1 cellular context compared by ENCODE assay signal in the genomic region with DNA sequence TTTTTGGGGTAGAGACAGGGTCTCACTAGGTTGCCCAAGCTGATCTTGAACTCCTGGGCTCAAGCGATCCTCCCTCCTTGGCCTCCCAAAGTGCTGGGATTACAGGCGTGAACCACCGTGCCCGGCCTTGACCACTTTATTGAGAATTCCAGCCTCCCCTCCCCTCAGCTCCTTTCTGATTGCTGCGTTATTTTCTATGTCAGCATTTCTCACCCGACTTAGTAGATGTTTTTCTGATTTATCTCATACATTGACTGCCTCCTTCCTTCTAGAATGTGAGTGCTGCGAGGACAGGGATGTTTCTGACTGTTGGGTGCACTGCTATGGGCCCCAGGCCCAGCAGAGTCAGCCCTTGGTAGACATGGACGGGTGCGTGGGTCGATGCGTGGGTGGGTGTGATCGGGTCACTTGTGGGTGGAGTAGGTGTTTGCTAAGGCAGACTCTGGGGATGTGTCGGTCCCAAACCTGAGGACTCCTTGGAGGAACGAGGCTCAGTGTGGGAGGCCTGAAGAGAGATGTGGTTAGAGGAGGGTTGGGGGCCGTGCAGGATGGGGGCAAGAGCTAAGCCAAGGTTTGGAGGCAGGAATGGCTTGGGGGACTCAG.
TF ChIP-seq lines count a peak whose summit lies in the region.

No MANE protein-coding gene starts in this region.

TF ChIP-seq in A549, 52 proteins besides CTCF, POLR2A, EP300 and RAD21:
- TF ChIP-seq ZC3H11A (IDR thresholded peaks at IDR 0.05) (no peak), MAFK (IDR thresholded peaks at IDR 0.05; ENCODE audit: partially characterized antibody) (peak; percentile 94)
